16 cellular contexts compared by ENCODE assay signal in genomic region chr14:86166541-86166940, GRCh38.
"Had no signal": no experiment of that assay in that cellular context is flagged by ENCODE, and none has a peak within 500 bp of the region (broad histone marks: within the 10 kb centered on the region; RNA-seq: fewer than 3 reads in every experiment).

No MANE protein-coding gene starts in this region.

- H3K36me3 Mint-ChIP-seq: memory B cell, natural killer cell, type B pancreatic cell had no signal

- ATAC-seq: natural killer cell; stimulated activated naive CD8-positive, alpha-beta T cell treated with anti-CD3 and anti-CD28 coated beads, Interleukin-15, amount 100 ng/mL, for 72 hours had no signal

- H3K27ac Mint-ChIP-seq: activated B cell treated with CpG ODN at 0.5 μM for 24 hours; activated CD4-positive, alpha-beta T cell treated with anti-CD3 and anti-CD28 coated beads, Interleukin-2, amount 10 ng/mL, durations not matched to agents 24 days and 14 days; activated T-helper 1 cell treated with anti-CD3 and anti-CD28 coated beads, Interleukin-12 subunit alpha, Interleukin-12 subunit beta, Interleukin-2, Interleukin-4 antibody, amounts not matched to agents 30 ng/mL and 10 ng/mL and 1 ng/mL, durations not matched to agents 14 hours and 24 hours and 36 hours; memory B cell; natural killer cell; stimulated activated naive CD8-positive, alpha-beta T cell treated with anti-CD3 and anti-CD28 coated beads, Interleukin-15, amount 100 ng/mL, for 72 hours; type B pancreatic cell had no signal

- H3K4me1 ChIP-seq: left ventricle myocardium inferior had no signal

- H3K4me3 ChIP-seq: left ventricle myocardium inferior had no signal

- H3K27me3 ChIP-seq: neutrophil had no signal

- DNase-seq: activated B cell treated with CpG ODN at 0.5 μM for 24 hours; activated CD4-positive, alpha-beta T cell treated with anti-CD3 and anti-CD28 coated beads, Interleukin-2, amount 10 ng/mL, durations not matched to agents 24 days and 14 days; activated CD8-positive, alpha-beta memory T cell treated with anti-CD3 and anti-CD28 coated beads, Interleukin-2, amount 50 U/mL, for 48 hours; anterior cingulate cortex; cortex of kidney; effector CD4-positive, alpha-beta T cell; foreskin fibroblast; left ventricle myocardium inferior; natural killer cell; stimulated activated CD4-positive, alpha-beta T cell treated with anti-CD3 and anti-CD28 coated beads, Interleukin-1b, Interleukin-23, amount 100 ng/mL, for 48 hours; stimulated activated naive CD8-positive, alpha-beta T cell treated with anti-CD3 and anti-CD28 coated beads, Interleukin-15, amount 100 ng/mL, for 72 hours had no signal

- H3K27ac ChIP-seq: left ventricle myocardium inferior, neutrophil had no signal

- H3K4me1 Mint-ChIP-seq: activated B cell treated with CpG ODN at 0.5 μM for 24 hours; activated CD4-positive, alpha-beta T cell treated with anti-CD3 and anti-CD28 coated beads, Interleukin-2, amount 10 ng/mL, durations not matched to agents 24 days and 14 days; memory B cell; natural killer cell; stimulated activated naive CD8-positive, alpha-beta T cell treated with anti-CD3 and anti-CD28 coated beads, Interleukin-15, amount 100 ng/mL, for 72 hours had no signal

- H3K27me3 Mint-ChIP-seq: activated B cell treated with CpG ODN at 0.5 μM for 24 hours; activated CD4-positive, alpha-beta T cell treated with anti-CD3 and anti-CD28 coated beads, Interleukin-2, amount 10 ng/mL, durations not matched to agents 24 days and 14 days; stimulated activated naive CD8-positive, alpha-beta T cell treated with anti-CD3 and anti-CD28 coated beads, Interleukin-15, amount 100 ng/mL, for 72 hours; type B pancreatic cell had no signal

- H3K9me3 Mint-ChIP-seq: activated B cell treated with CpG ODN at 0.5 μM for 24 hours; activated CD4-positive, alpha-beta T cell treated with anti-CD3 and anti-CD28 coated beads, Interleukin-2, amount 10 ng/mL, durations not matched to agents 24 days and 14 days; activated T-helper 1 cell treated with anti-CD3 and anti-CD28 coated beads, Interleukin-12 subunit alpha, Interleukin-12 subunit beta, Interleukin-2, Interleukin-4 antibody, amounts not matched to agents 30 ng/mL and 10 ng/mL and 1 ng/mL, durations not matched to agents 14 hours and 24 hours and 36 hours had no signal

- H3K4me3 Mint-ChIP-seq: activated B cell treated with CpG ODN at 0.5 μM for 24 hours; activated CD4-positive, alpha-beta T cell treated with anti-CD3 and anti-CD28 coated beads, Interleukin-2, amount 10 ng/mL, durations not matched to agents 24 days and 14 days; activated T-helper 1 cell treated with anti-CD3 and anti-CD28 coated beads, Interleukin-12 subunit alpha, Interleukin-12 subunit beta, Interleukin-2, Interleukin-4 antibody, amounts not matched to agents 30 ng/mL and 10 ng/mL and 1 ng/mL, durations not matched to agents 14 hours and 24 hours and 36 hours; memory B cell; natural killer cell; stimulated activated naive CD8-positive, alpha-beta T cell treated with anti-CD3 and anti-CD28 coated beads, Interleukin-15, amount 100 ng/mL, for 72 hours; type B pancreatic cell had no signal

- H3K9me3 ChIP-seq: neutrophil had no signal

- H3K36me3 ChIP-seq: left ventricle myocardium inferior, neutrophil had no signal

- FAIRE-seq: endothelial cell of umbilical vein had no signal
